22 cellular contexts compared by ENCODE assay signal in the genomic region with DNA sequence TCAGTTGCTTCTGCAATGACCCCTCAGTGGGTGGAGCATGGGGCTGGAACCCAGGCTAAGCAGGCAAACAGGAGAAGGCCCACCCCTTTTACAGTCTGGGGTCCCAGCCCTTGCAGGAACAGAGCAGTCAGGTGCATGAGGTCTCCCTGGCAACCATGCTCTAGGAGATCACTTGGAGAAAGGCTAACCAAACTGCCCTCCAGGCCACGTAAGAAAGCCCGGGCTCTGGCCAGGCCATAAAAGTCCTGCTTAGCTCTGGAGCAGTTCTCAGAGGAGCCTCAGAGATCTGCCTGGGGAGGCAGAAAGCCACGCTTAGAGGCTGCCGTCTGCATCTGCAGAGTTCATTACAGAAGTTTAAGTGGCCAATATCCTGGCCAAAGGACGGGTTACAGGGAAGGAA. TPM values are rescaled to one million over a fixed set of nuclear protein-coding genes. Genes with fewer than 3 reads are reported as not detected.
DNase-seq lines count a peak whose midpoint lies in the region; ATAC-seq and TF ChIP-seq lines count a peak whose summit lies in the region.
"Had no signal": no experiment of that assay in that cellular context is flagged by ENCODE, and none has a peak within 500 bp of the region (broad histone marks: within the 10 kb centered on the region; RNA-seq: fewer than 3 reads in every experiment).

No MANE protein-coding gene starts in this region.

- no peaks in the 10 kb centered on the region for H3K79me1 ChIP-seq in neuronal stem cell (ENCODE audit: low read depth, low read length)

- H3K27ac ChIP-seq in neuronal stem cell (replicated peaks; ENCODE audit: low read length) (no peak overlapping the region), tibial artery (peak overlapping the region; percentile 10 to 89)
- H3K27ac ChIP-seq: C4-2B, HL-60, KMS-11 had no signal

- H3K4me1 Mint-ChIP-seq in chondrocyte (ENCODE audit: low read depth): peaks cover 36% of the 10 kb centered on the region

- H3K9me3 Mint-ChIP-seq in chondrocyte (ENCODE audit: low read depth): no peaks in the 10 kb centered on the region

- no peak overlapping the region for H3K4me3 Mint-ChIP-seq in chondrocyte (ENCODE audit: unreplicated experiment)

- no peak for DNase-seq in adipocyte (ENCODE audit: low read depth)
- DNase-seq in chondrocyte (ENCODE audit: low spot score): no peak
- DNase-seq in neuronal stem cell (ENCODE audit: low spot score): no peak
- no peak for DNase-seq in tibial artery
- DNase-seq in GM13976 (ENCODE audit: low spot score): no peak
- DNase-seq: ACHN, DMS79, H7, NCI-H1417, NCI-H187, NCI-H2107, NCI-H2227 treated with DMSO at 0.1 percent for 48 hours, NCI-H510A treated with DMSO at 0.1 percent for 48 hours, NCI-H82, SHP77 treated with DMSO at 0.1 percent for 48 hours had no signal

- H2AK5ac ChIP-seq in neuronal stem cell (ENCODE audit: low read depth, low read length): no peak overlapping the region

- no peak for ATAC-seq in GM18867 (IDR thresholded peaks at IDR 0.05; ENCODE audit: unreplicated experiment)
- no peak for ATAC-seq in HG02642 (IDR thresholded peaks at IDR 0.05; ENCODE audit: poor library complexity, unreplicated experiment)

- no peak overlapping the region for H3K14ac ChIP-seq in neuronal stem cell (ENCODE audit: low read length)

- no peak overlapping the region for H3K4me2 ChIP-seq in neuronal stem cell (ENCODE audit: insufficient read depth, low read length, poor library complexity, severe bottlenecking)
- H3K4me2 ChIP-seq: KMS-11 had no signal

- peak overlapping the region; percentile 18 for H3K23ac ChIP-seq in neuronal stem cell (ENCODE audit: low read depth, low read length, poor library complexity)

- peaks cover 82% of the 10 kb centered on the region for H3K36me3 Mint-ChIP-seq in chondrocyte (ENCODE audit: low read depth)

- H3K36me3 ChIP-seq in adipocyte (ENCODE audit: control insufficient read depth, insufficient read depth, low read length, severe bottlenecking) (peaks cover 47% of the 10 kb centered on the region), neuronal stem cell (replicated peaks in 1 of 2; ENCODE audit: control insufficient read depth in 2 of 2, insufficient read depth in 2 of 2, low read length in 2 of 2) (no peaks in the 10 kb centered on the region), tibial artery (peaks cover 29 to 41% (median 40%) of the 10 kb centered on the region in 3 donors)

- H2BK15ac ChIP-seq in neuronal stem cell (ENCODE audit: low read length): no peak overlapping the region

- intact Hi-C loops in tibial artery (cut with DNase I; ENCODE audit: low total_unique reads): no loop called here

- peak overlapping the region; percentile 39 for H3K18ac ChIP-seq in neuronal stem cell (ENCODE audit: low read length)

- H2BK5ac ChIP-seq in neuronal stem cell (ENCODE audit: low read length): no peak overlapping the region

- no peak for TF ChIP-seq CTCF in chondrocyte (IDR thresholded peaks at IDR 0.05)
- TF ChIP-seq CTCF in tibial artery (IDR thresholded peaks at IDR 0.05): no peak
- TF ChIP-seq CTCF in GM13976 (IDR thresholded peaks at IDR 0.05; ENCODE audit: borderline replicate concordance, control extremely low read depth, extremely low read depth, insufficient read depth, missing control alignments): no peak

- no peak overlapping the region for H2BK120ac ChIP-seq in neuronal stem cell (ENCODE audit: low read depth, low read length)

- H3K9ac ChIP-seq in adipocyte (ENCODE audit: low read length) (peak overlapping the region; percentile 45), neuronal stem cell (ENCODE audit: low read depth, low read length, poor library complexity) (no peak overlapping the region)
- H3K9ac ChIP-seq: KMS-11 had no signal

- H3K4ac ChIP-seq in neuronal stem cell (ENCODE audit: low read length): no peak overlapping the region

- H2AFZ ChIP-seq in neuronal stem cell (ENCODE audit: low read length): no peak overlapping the region

- no peak overlapping the region for H4K8ac ChIP-seq in neuronal stem cell (ENCODE audit: low read depth, low read length)

- no peak overlapping the region for H2BK12ac ChIP-seq in neuronal stem cell (ENCODE audit: low read length)

- H3K27ac Mint-ChIP-seq in chondrocyte (ENCODE audit: unreplicated experiment): peak overlapping the region; percentile 36

- WGBS in neuronal stem cell (ENCODE audit: extremely low coverage in 2 of 2, insufficient read length in 2 of 2, insufficient replicate concordance in 1 of 2), 2 donors: no CpG with 5 or more reads among the region's 5 CpGs

- H3K4me3 ChIP-seq in adipocyte (ENCODE audit: low read length): no peak overlapping the region
- H3K4me3 ChIP-seq in neuronal stem cell (ENCODE audit: low read length in 2 of 2): no peak overlapping the region
- no peak overlapping the region for H3K4me3 ChIP-seq in tibial artery

- H3K27me3 ChIP-seq in adipocyte (replicated peaks; ENCODE audit: control insufficient read depth, insufficient read depth, low read length) (no peaks in the 10 kb centered on the region), neuronal stem cell (ENCODE audit: control insufficient read depth in 3 of 3, insufficient read depth in 3 of 3, low read depth in 1 of 3, low read length in 3 of 3) (peaks cover 0 to 2% (median 0%) of the 10 kb centered on the region in 3 experiments), tibial artery (no peaks in the 10 kb centered on the region)

- H3K4me1 ChIP-seq in adipocyte (ENCODE audit: control insufficient read depth, insufficient read depth, low read length) (peaks cover 42% of the 10 kb centered on the region), neuronal stem cell (ENCODE audit: control insufficient read depth in 2 of 2, insufficient read depth in 1 of 2, low read depth in 1 of 2, low read length in 2 of 2) (no peaks in the 10 kb centered on the region), tibial artery (peaks cover 0 to 47% (median 26%) of the 10 kb centered on the region in 4 donors)

- no peaks in the 10 kb centered on the region for H3K27me3 Mint-ChIP-seq in chondrocyte (ENCODE audit: low read depth)

- H4K91ac ChIP-seq in neuronal stem cell (ENCODE audit: low read depth, low read length, poor library complexity): no peak overlapping the region

- H3K9me3 ChIP-seq in adipocyte (ENCODE audit: control insufficient read depth, low read length) (no peaks in the 10 kb centered on the region), neuronal stem cell (replicated peaks in 1 of 2; ENCODE audit: control insufficient read depth in 2 of 2, insufficient read depth in 1 of 2, low read depth in 1 of 2, low read length in 2 of 2) (no peaks in the 10 kb centered on the region), tibial artery (no peaks in the 10 kb centered on the region)

- in situ Hi-C loops in GM13976 (cut with MboI; ENCODE audit: low sequenced_read_pairs, unreplicated experiment): no loop called here

RNA-seq across cellular contexts. Expression of gene TC2N, which starts 15.0 kb away (rescaled TPM):
- 9.1 to 14.4 TPM (median 11.2 TPM) in 3 replicates for total RNA-seq in chondrocyte
- 0.81 TPM for polyA plus RNA-seq in neuronal stem cell (2013, experiment 1 of 2)
- 0.82 TPM for polyA plus RNA-seq in neuronal stem cell (2013, experiment 2 of 2)
- total RNA-seq: HT1080, RPMI7951 had no signal
